Comparison of ENCODE assay signal across 31 cellular contexts in genomic region chr22:42564699-42565098, GRCh38.
"Had no signal": no experiment of that assay in that cellular context is flagged by ENCODE, and none has a peak within 500 bp of the region (broad histone marks: within the 10 kb centered on the region; RNA-seq: fewer than 3 reads in every experiment).

No MANE protein-coding gene starts in this region.

- ATAC-seq: activated CD4-positive, CD25-positive, alpha-beta regulatory T cell treated with anti-CD3 and anti-CD28 coated beads, Interleukin-2, amount 50 U/mL, for 24 hours; activated CD8-positive, alpha-beta T cell treated with anti-CD3 and anti-CD28 coated beads for 36 hours; activated naive CD4-positive, alpha-beta T cell treated with anti-CD3 and anti-CD28 coated beads, Interleukin-2, amount 50 U/mL, for 72 hours; effector memory CD8-positive, alpha-beta T cell; foreskin keratinocyte; gastrocnemius medialis; heart left ventricle had no signal

- H3K36me3 ChIP-seq: ascending aorta, breast epithelium, cardiac muscle cell, gastrocnemius medialis had no signal

- H3K27ac Mint-ChIP-seq: activated B cell treated with CpG ODN at 0.5 μM for 24 hours; activated CD8-positive, alpha-beta T cell treated with anti-CD3 and anti-CD28 coated beads for 36 hours; activated naive CD4-positive, alpha-beta T cell treated with anti-CD3 and anti-CD28 coated beads, Interleukin-2, amount 10 ng/mL, durations not matched to agents 7 days and 5 days; activated naive CD8-positive, alpha-beta T cell treated with anti-CD3 and anti-CD28 coated beads, Interleukin-2, amount 10 ng/mL, durations not matched to agents 7 days and 5 days; brain; dendritic cell treated with granulocyte-macrophage colony-stimulating factor and Interleukin-4, amounts not matched to agents 40 ng/mL and 50 ng/mL, for 4 days; effector memory CD8-positive, alpha-beta T cell had no signal

- H3K9me3 ChIP-seq: ascending aorta, breast epithelium, esophagus muscularis mucosa, gastrocnemius medialis, heart left ventricle had no signal

- H3K36me3 Mint-ChIP-seq: activated naive CD4-positive, alpha-beta T cell treated with anti-CD3 and anti-CD28 coated beads, Interleukin-2, amount 10 ng/mL, durations not matched to agents 7 days and 5 days; activated naive CD4-positive, alpha-beta T cell treated with anti-CD3 and anti-CD28 coated beads, Interleukin-2, amount 50 U/mL, for 72 hours had no signal

- H3K4me1 Mint-ChIP-seq: activated naive CD4-positive, alpha-beta T cell treated with anti-CD3 and anti-CD28 coated beads, Interleukin-2, amount 10 ng/mL, durations not matched to agents 7 days and 5 days; brain had no signal

- H3K4me3 ChIP-seq: ascending aorta, breast epithelium, cardiac muscle cell, coronary artery, esophagus muscularis mucosa, gastrocnemius medialis, heart left ventricle had no signal

- DNase-seq: activated B cell treated with CpG ODN at 0.5 μM for 24 hours; activated CD4-positive, alpha-beta T cell treated with anti-CD3 and anti-CD28 coated beads for 48 hours; activated CD4-positive, alpha-beta T cell treated with anti-CD3 and anti-CD28 coated beads, Interleukin-2, amount 50 U/mL, for 1 hour; activated CD4-positive, alpha-beta T cell treated with anti-CD3 and anti-CD28 coated beads, Interleukin-2, amount 50 U/mL, for 48 hours; activated CD8-positive, alpha-beta memory T cell treated with anti-CD3 and anti-CD28 coated beads for 24 hours; activated CD8-positive, alpha-beta T cell treated with anti-CD3 and anti-CD28 coated beads for 36 hours; activated gamma-delta T cell; activated naive CD4-positive, alpha-beta T cell; activated naive CD4-positive, alpha-beta T cell treated with anti-CD3 and anti-CD28 coated beads, Interleukin-2, amount 10 ng/mL, durations not matched to agents 7 days and 5 days; activated naive CD8-positive, alpha-beta T cell treated with anti-CD3 and anti-CD28 coated beads, Interleukin-2, amount 10 ng/mL, durations not matched to agents 7 days and 5 days; activated T-cell treated with anti-CD3 and anti-CD28 coated beads, Interleukin-2, amount 50 U/mL, for 1 hour; activated T-cell treated with anti-CD3 and anti-CD28 coated beads, Interleukin-2, amount 50 U/mL, for 48 hours; central memory CD4-positive, alpha-beta T cell; effector CD4-positive, alpha-beta T cell; effector memory CD8-positive, alpha-beta T cell; erythroblast; gastrocnemius medialis; glutamatergic neuron; heart left ventricle; T1000; WERI-Rb-1 had no signal

- H3K4me1 ChIP-seq: ascending aorta, breast epithelium, gastrocnemius medialis had no signal

- H3K9me3 Mint-ChIP-seq: activated B cell treated with CpG ODN at 0.5 μM for 24 hours; activated CD8-positive, alpha-beta T cell treated with anti-CD3 and anti-CD28 coated beads for 36 hours; activated naive CD4-positive, alpha-beta T cell treated with anti-CD3 and anti-CD28 coated beads, Interleukin-2, amount 10 ng/mL, durations not matched to agents 7 days and 5 days; activated naive CD4-positive, alpha-beta T cell treated with anti-CD3 and anti-CD28 coated beads, Interleukin-2, amount 50 U/mL, for 72 hours; activated naive CD8-positive, alpha-beta T cell treated with anti-CD3 and anti-CD28 coated beads, Interleukin-2, amount 10 ng/mL, durations not matched to agents 7 days and 5 days; brain; dendritic cell treated with granulocyte-macrophage colony-stimulating factor and Interleukin-4, amounts not matched to agents 40 ng/mL and 50 ng/mL, for 4 days; effector memory CD8-positive, alpha-beta T cell had no signal

- H3K27me3 Mint-ChIP-seq: activated B cell treated with CpG ODN at 0.5 μM for 24 hours; activated CD8-positive, alpha-beta T cell treated with anti-CD3 and anti-CD28 coated beads for 36 hours; activated naive CD4-positive, alpha-beta T cell treated with anti-CD3 and anti-CD28 coated beads, Interleukin-2, amount 10 ng/mL, durations not matched to agents 7 days and 5 days; activated naive CD8-positive, alpha-beta T cell treated with anti-CD3 and anti-CD28 coated beads, Interleukin-2, amount 10 ng/mL, durations not matched to agents 7 days and 5 days; brain; dendritic cell treated with granulocyte-macrophage colony-stimulating factor and Interleukin-4, amounts not matched to agents 40 ng/mL and 50 ng/mL, for 4 days; effector memory CD8-positive, alpha-beta T cell had no signal

- H3K4me3 Mint-ChIP-seq: activated B cell treated with CpG ODN at 0.5 μM for 24 hours; activated CD8-positive, alpha-beta T cell treated with anti-CD3 and anti-CD28 coated beads for 36 hours; activated naive CD4-positive, alpha-beta T cell treated with anti-CD3 and anti-CD28 coated beads, Interleukin-2, amount 10 ng/mL, durations not matched to agents 7 days and 5 days; activated naive CD8-positive, alpha-beta T cell treated with anti-CD3 and anti-CD28 coated beads, Interleukin-2, amount 10 ng/mL, durations not matched to agents 7 days and 5 days; brain; dendritic cell treated with granulocyte-macrophage colony-stimulating factor and Interleukin-4, amounts not matched to agents 40 ng/mL and 50 ng/mL, for 4 days; effector memory CD8-positive, alpha-beta T cell had no signal

- H3K27ac ChIP-seq: ascending aorta, breast epithelium, cardiac muscle cell, coronary artery, esophagus muscularis mucosa, foreskin keratinocyte, gastrocnemius medialis, heart left ventricle, WERI-Rb-1 had no signal
